ENCODE assay signal across 13 cellular contexts in genomic region chr7:2471396-2471795, GRCh38. TPM values are rescaled to one million over a fixed set of nuclear protein-coding genes. Genes with fewer than 3 reads are reported as not detected.
DNase-seq lines count a peak whose midpoint lies in the region.
"Had no signal": no experiment of that assay in that cellular context is flagged by ENCODE, and none has a peak within 500 bp of the region (broad histone marks: within the 10 kb centered on the region; RNA-seq: fewer than 3 reads in every experiment).

No MANE protein-coding gene starts in this region.

- H3K36me3 ChIP-seq in iPS-15b (ENCODE audit: control insufficient read depth, insufficient read depth, low read length) = no peaks in the 10 kb centered on the region

- DNase-seq in COR-L47 (lab: John Stamatoyannopoulos, UW) (peak; percentile 75), M059J (ENCODE audit: low read depth) (peak; percentile 20), SK-N-DZ (ENCODE audit: low spot score) (peak; percentile 63), immature natural killer cell (no peak)
- DNase-seq in activated CD4-positive, alpha-beta memory T cell treated with anti-CD3 and anti-CD28 coated beads, Interleukin-2, amount 10 ng/mL, durations not matched to agents 7 days and 5 days = no peak
- DNase-seq in activated CD4-positive, alpha-beta T cell treated with anti-CD3 and anti-CD28 coated beads, Interleukin-2, amount 50 U/mL, for 1 hour = no peak
- no peak for DNase-seq in activated CD4-positive, alpha-beta T cell treated with anti-CD3 and anti-CD28 coated beads, Interleukin-2, amount 50 U/mL, for 48 hours
- DNase-seq: activated T-cell treated with anti-CD3 and anti-CD28 coated beads, Interleukin-2, amount 50 U/mL, for 1 hour; NCI-H1694 treated with DMSO at 0.1 percent for 48 hours had no signal

- H3K4me1 ChIP-seq in iPS-15b (ENCODE audit: control insufficient read depth, insufficient read depth, low read length) = no peaks in the 10 kb centered on the region

- H3K9ac ChIP-seq in iPS-15b (ENCODE audit: low read depth, low read length) = peak overlapping the region; percentile 56

- CTCF ChIA-PET in activated CD4-positive, alpha-beta memory T cell treated with anti-CD3 and anti-CD28 coated beads, Interleukin-2, amount 10 ng/mL, durations not matched to agents 7 days and 5 days (lab: Charles Lee) = interaction anchor here (1.0 to 6.1 kb wide), 4 partner anchors 11 to 148 kb away, joined by 3 to 87 read pairs (median 3); no protein-coding TSS in a partner anchor

- no peaks in the 10 kb centered on the region for H3K9me3 ChIP-seq in iPS-15b (ENCODE audit: control insufficient read depth, insufficient read depth, low read length)

- no peak overlapping the region for H3K27ac Mint-ChIP-seq in activated CD4-positive, alpha-beta memory T cell treated with anti-CD3 and anti-CD28 coated beads, Interleukin-2, amount 10 ng/mL, durations not matched to agents 7 days and 5 days
- H3K27ac Mint-ChIP-seq in immature natural killer cell = no peak overlapping the region
- H3K27ac Mint-ChIP-seq: T-helper 1 cell treated with Interleukin-12 subunit alpha and Interleukin-12 subunit beta and Interleukin-4 antibody, amounts not matched to agents 30 μg/mL and 1 μg/mL, for 36 hours had no signal

- peaks cover 12% of the 10 kb centered on the region for H3K27me3 Mint-ChIP-seq in activated CD4-positive, alpha-beta memory T cell treated with anti-CD3 and anti-CD28 coated beads, Interleukin-2, amount 10 ng/mL, durations not matched to agents 7 days and 5 days
- peaks cover 5 to 15% (median 8%) of the 10 kb centered on the region in 3 donors for H3K27me3 Mint-ChIP-seq in immature natural killer cell (ENCODE audit: low read depth in 3 of 3)

- H3K36me3 Mint-ChIP-seq in activated CD4-positive, alpha-beta memory T cell treated with anti-CD3 and anti-CD28 coated beads, Interleukin-2, amount 10 ng/mL, durations not matched to agents 7 days and 5 days (ENCODE audit: low read depth) = no peaks in the 10 kb centered on the region
- no peaks in the 10 kb centered on the region for H3K36me3 Mint-ChIP-seq in immature natural killer cell

- POLR2A ChIA-PET in activated CD4-positive, alpha-beta memory T cell treated with anti-CD3 and anti-CD28 coated beads, Interleukin-2, amount 10 ng/mL, durations not matched to agents 7 days and 5 days (lab: Charles Lee) = interaction anchor here (1.1 to 1.4 kb wide), 2 partner anchors 19 to 39 kb away, joined by 3 read pairs; no protein-coding TSS in a partner anchor

- H3K4me1 Mint-ChIP-seq in activated CD4-positive, alpha-beta memory T cell treated with anti-CD3 and anti-CD28 coated beads, Interleukin-2, amount 10 ng/mL, durations not matched to agents 7 days and 5 days = peaks cover 1% of the 10 kb centered on the region
- peaks cover 0 to 6% of the 10 kb centered on the region in 2 donors for H3K4me1 Mint-ChIP-seq in immature natural killer cell

- no peak overlapping the region for H3K4me3 ChIP-seq in iPS-15b (ENCODE audit: low read depth, low read length)
- H3K4me3 ChIP-seq: skin epidermis had no signal

- no peak overlapping the region for H3K4me3 Mint-ChIP-seq in activated CD4-positive, alpha-beta memory T cell treated with anti-CD3 and anti-CD28 coated beads, Interleukin-2, amount 10 ng/mL, durations not matched to agents 7 days and 5 days
- H3K4me3 Mint-ChIP-seq in immature natural killer cell = no peak overlapping the region
- H3K4me3 Mint-ChIP-seq: T-helper 1 cell treated with Interleukin-12 subunit alpha and Interleukin-12 subunit beta and Interleukin-4 antibody, amounts not matched to agents 30 μg/mL and 1 μg/mL, for 36 hours had no signal

- no peaks in the 10 kb centered on the region for H3K9me3 Mint-ChIP-seq in activated CD4-positive, alpha-beta memory T cell treated with anti-CD3 and anti-CD28 coated beads, Interleukin-2, amount 10 ng/mL, durations not matched to agents 7 days and 5 days
- H3K9me3 Mint-ChIP-seq in immature natural killer cell = no peaks in the 10 kb centered on the region
- H3K9me3 Mint-ChIP-seq: T-helper 1 cell treated with Interleukin-12 subunit alpha and Interleukin-12 subunit beta and Interleukin-4 antibody, amounts not matched to agents 30 μg/mL and 1 μg/mL, for 36 hours had no signal

- no peaks in the 10 kb centered on the region for H3K27me3 ChIP-seq in iPS-15b (ENCODE audit: control insufficient read depth, insufficient read depth, low read length)

RNA-seq across cellular contexts. Expression of gene GRIFIN, which starts 4.8 kb away (rescaled TPM):
- not detected in 2 replicates for total RNA-seq in M059J (2014; rRNA removed; shearing (Covaris generic))
- polyA plus RNA-seq in SK-N-DZ (2014; cell fraction: cytosol; rRNA removed) = not detected in 2 replicates
- not detected in 2 replicates for polyA plus RNA-seq in SK-N-DZ (2014; cell fraction: nucleus; rRNA removed)
- not detected for total RNA-seq in activated CD4-positive, alpha-beta memory T cell treated with anti-CD3 and anti-CD28 coated beads, Interleukin-2, amount 10 ng/mL, durations not matched to agents 7 days and 5 days
- polyA plus RNA-seq in immature natural killer cell = not detected
- total RNA-seq: mononuclear cell had no signal

RNA-seq across cellular contexts. Expression of gene LFNG, which starts 48.2 kb away (rescaled TPM):
- 4.9 and 11.9 TPM in 2 replicates for total RNA-seq in M059J (2014; rRNA removed; shearing (Covaris generic))
- 21.8 and 24.5 TPM in 2 replicates for polyA plus RNA-seq in SK-N-DZ (2014; cell fraction: cytosol; rRNA removed)
- 50.4 and 51.5 TPM in 2 replicates for polyA plus RNA-seq in SK-N-DZ (2014; cell fraction: nucleus; rRNA removed)
- total RNA-seq in activated CD4-positive, alpha-beta memory T cell treated with anti-CD3 and anti-CD28 coated beads, Interleukin-2, amount 10 ng/mL, durations not matched to agents 7 days and 5 days = 100 to 1,000 TPM; 105 to 109 TPM
- polyA plus RNA-seq in immature natural killer cell = 1 to 10 TPM; 2.2 to 2.6 (median 2.3) TPM

Comparison
In these comparisons a context has a peak if more than half of its experiments do, and no peak if none do; other contexts are left out.
1. DNase-seq: peak in COR-L47 (single experiment), M059J (single experiment) and SK-N-DZ (single experiment); none in activated CD4-positive, alpha-beta memory T cell treated with anti-CD3 and anti-CD28 coated beads, Interleukin-2, amount 10 ng/mL, durations not matched to agents 7 days and 5 days (single experiment), activated CD4-positive, alpha-beta T cell treated with anti-CD3 and anti-CD28 coated beads, Interleukin-2, amount 50 U/mL, for 1 hour (single experiment), activated CD4-positive, alpha-beta T cell treated with anti-CD3 and anti-CD28 coated beads, Interleukin-2, amount 50 U/mL, for 48 hours (0 of 2) and immature natural killer cell (0 of 3).